In genomic region chr6:44230034-44230675, GRCh38 we compare ENCODE assay signal across 16 cellular contexts. TPM values are rescaled to one million over a fixed set of nuclear protein-coding genes. Genes with fewer than 3 reads are reported as not detected.
"Had no signal": no experiment of that assay in that cellular context is flagged by ENCODE, and none has a peak within 500 bp of the region (broad histone marks: within the 10 kb centered on the region; RNA-seq: fewer than 3 reads in every experiment).

No MANE protein-coding gene starts in this region.

- DNase-seq: activated CD4-positive, alpha-beta memory T cell treated with anti-CD3 and anti-CD28 coated beads, Interleukin-2, amount 10 ng/mL, durations not matched to agents 7 days and 5 days; activated naive CD8-positive, alpha-beta T cell treated with anti-CD3 and anti-CD28 coated beads, Interleukin-2, amount 10 ng/mL, durations not matched to agents 7 days and 5 days; central memory CD4-positive, alpha-beta T cell; cortex of kidney; effector memory CD8-positive, alpha-beta T cell; immature natural killer cell; left colon; mesenchymal stem cell; pancreas; stimulated activated CD4-positive, alpha-beta T cell treated with anti-CD3 and anti-CD28 coated beads, Interleukin-12 subunit alpha, Interleukin-12 subunit beta, amount 100 ng/mL, for 4 hours; stimulated activated naive CD8-positive, alpha-beta T cell treated with anti-CD3 and anti-CD28 coated beads, Interleukin-15, Interleukin-2, amounts not matched to agents 100 U/mL and 50 U/mL, for 24 hours; T-helper 9 cell had no signal

- H3K27me3 ChIP-seq: pancreas had no signal

- H3K27ac ChIP-seq: pancreas, VCaP had no signal

- H3K4me3 ChIP-seq: pancreas had no signal

- ATAC-seq: effector memory CD8-positive, alpha-beta T cell; left colon; stimulated activated naive CD8-positive, alpha-beta T cell treated with anti-CD3 and anti-CD28 coated beads, Interleukin-15, Interleukin-2, amounts not matched to agents 100 U/mL and 50 U/mL, for 24 hours had no signal

RNA-seq across cellular contexts. Expression of gene MYMX, which starts 13.4 kb away (rescaled TPM):
- total RNA-seq: activated CD4-positive, alpha-beta memory T cell treated with anti-CD3 and anti-CD28 coated beads, Interleukin-2, amount 10 ng/mL, durations not matched to agents 7 days and 5 days; activated naive CD8-positive, alpha-beta T cell treated with anti-CD3 and anti-CD28 coated beads, Interleukin-2, amount 10 ng/mL, durations not matched to agents 7 days and 5 days; astrocyte; epithelial cell of proximal tubule; left colon; neural crest cell had no signal
